In genomic region chr7:6590645-6591110, GRCh38 we compare ENCODE assay signal across 7 cellular contexts. TPM values are rescaled to one million over a fixed set of nuclear protein-coding genes. Genes with fewer than 3 reads are reported as not detected.
DNase-seq lines count a peak whose midpoint lies in the region; ATAC-seq, FAIRE-seq and TF ChIP-seq lines count a peak whose summit lies in the region.

No MANE protein-coding gene starts in this region.

- no peaks in the 10 kb centered on the region for H3K9me3 Mint-ChIP-seq in activated naive CD8-positive, alpha-beta T cell treated with anti-CD3 and anti-CD28 coated beads for 36 hours

- ATAC-seq in GM18873 (IDR thresholded peaks at IDR 0.05; ENCODE audit: low FRiP score, unreplicated experiment) (peak; percentile 26), HG03378 (IDR thresholded peaks at IDR 0.05; ENCODE audit: unreplicated experiment) (peak; percentile 37)

- TF ChIP-seq POLR2A in testis (IDR thresholded peaks at IDR 0.05): no peak

- H3K36me3 ChIP-seq in kidney (ENCODE audit: control insufficient read depth in 1 of 2, insufficient read depth in 2 of 2, low read length in 2 of 2): peaks cover 10 to 27% of the 10 kb centered on the region in 2 donors
- no peaks in the 10 kb centered on the region for H3K36me3 ChIP-seq in testis (ENCODE audit: low read depth, missing control alignments)

- peaks cover 36% of the 10 kb centered on the region for H3K36me3 Mint-ChIP-seq in activated naive CD8-positive, alpha-beta T cell treated with anti-CD3 and anti-CD28 coated beads for 36 hours

- intact Hi-C loops in kidney (cut with DNase I) (no loop called here), testis (cut with DNase I; ENCODE audit: low total_unique reads) (no loop called here)

- no peaks in the 10 kb centered on the region for H3K27me3 ChIP-seq in testis

- peak overlapping the region; percentile 8 to 51 for H3K27ac ChIP-seq in kidney (ENCODE audit: low read depth in 2 of 2, low read length in 2 of 2)
- H3K27ac ChIP-seq in testis: peak overlapping the region; percentile 6 to 82

- no peak for FAIRE-seq in kidney (lab: Jason Lieb, UNC)

- H3K4me3 ChIP-seq in kidney (ENCODE audit: low read length in 2 of 2): peak overlapping the region; percentile 74 to 81
- H3K4me3 ChIP-seq in testis: peak overlapping the region; percentile 77 to 91

- DNase-seq in activated naive CD8-positive, alpha-beta T cell treated with anti-CD3 and anti-CD28 coated beads for 36 hours: no peak
- DNase-seq in kidney: no peak
- DNase-seq in testis: no peak
- no peak for DNase-seq in NCI-H1436 (lab: John Stamatoyannopoulos, UW)
- DNase-seq in NCI-H128 (lab: John Stamatoyannopoulos, UW; ENCODE audit: unreplicated experiment): no peak

- peak overlapping the region; percentile 20 to 86 for H3K9ac ChIP-seq in kidney (ENCODE audit: low read length in 2 of 2)

- H3K4me1 ChIP-seq in kidney (ENCODE audit: control insufficient read depth in 1 of 2, insufficient read depth in 1 of 2, low read depth in 1 of 2, low read length in 2 of 2) (peaks cover 4 to 5% of the 10 kb centered on the region in 2 donors), testis (peaks cover 10% of the 10 kb centered on the region)

- H3K9me3 ChIP-seq in kidney (ENCODE audit: control insufficient read depth in 1 of 2, low read length in 2 of 2) (no peaks in the 10 kb centered on the region), testis (no peaks in the 10 kb centered on the region)

- H3K27ac Mint-ChIP-seq in activated naive CD8-positive, alpha-beta T cell treated with anti-CD3 and anti-CD28 coated beads for 36 hours: peak overlapping the region; percentile 85

- no peaks in the 10 kb centered on the region for H3K27me3 Mint-ChIP-seq in activated naive CD8-positive, alpha-beta T cell treated with anti-CD3 and anti-CD28 coated beads for 36 hours

- TF ChIP-seq CTCF in kidney (IDR thresholded peaks at IDR 0.05; ENCODE audit: borderline replicate concordance, extremely low read depth, insufficient read depth): no peak
- TF ChIP-seq CTCF in testis (IDR thresholded peaks at IDR 0.05): no peak

- H3K4me3 Mint-ChIP-seq in activated naive CD8-positive, alpha-beta T cell treated with anti-CD3 and anti-CD28 coated beads for 36 hours: peak overlapping the region; percentile 98

- peaks cover 23% of the 10 kb centered on the region for H3K4me1 Mint-ChIP-seq in activated naive CD8-positive, alpha-beta T cell treated with anti-CD3 and anti-CD28 coated beads for 36 hours

- 5% methylated on average over 7 to 10 of the region's 10 CpGs for WGBS in testis, 2 donors

RNA-seq across cellular contexts. Expression of gene INTS15, which starts 0.9 kb away (rescaled TPM):
- total RNA-seq in activated naive CD8-positive, alpha-beta T cell treated with anti-CD3 and anti-CD28 coated beads for 36 hours: 10 to 100 TPM; 31.9 to 35.0 TPM
- 26.7 TPM for total RNA-seq in kidney
- 16.9 TPM for polyA plus RNA-seq in kidney (ENCODE audit: insufficient read depth, low read depth, low replicate concordance)
- 10 to 100 TPM; 31.5 to 41.5 TPM for total RNA-seq in testis
- polyA plus RNA-seq in testis (ENCODE audit: insufficient read depth, low read depth, low replicate concordance): 23.6 TPM

RNA-seq across cellular contexts. Expression of gene ZDHHC4, which starts 13.4 kb away (rescaled TPM):
- 10 to 100 TPM; 31.4 to 40.2 TPM for total RNA-seq in activated naive CD8-positive, alpha-beta T cell treated with anti-CD3 and anti-CD28 coated beads for 36 hours
- 62.4 TPM for total RNA-seq in kidney
- polyA plus RNA-seq in kidney (ENCODE audit: insufficient read depth, low read depth, low replicate concordance): 84.1 TPM
- total RNA-seq in testis: 10 to 100 TPM; 59.4 to 75.8 TPM
- polyA plus RNA-seq in testis (ENCODE audit: insufficient read depth, low read depth, low replicate concordance): 77.7 TPM

RNA-seq across cellular contexts. Expression of gene ZNF853, which starts 24.7 kb away (rescaled TPM):
- 1 to 10 TPM; 2.2 TPM for total RNA-seq in activated naive CD8-positive, alpha-beta T cell treated with anti-CD3 and anti-CD28 coated beads for 36 hours
- total RNA-seq in kidney (5.4 TPM), testis (1 to 10 TPM; 8.7 to 8.8 TPM)
- polyA plus RNA-seq in kidney (ENCODE audit: insufficient read depth, low read depth, low replicate concordance) (3.4 TPM), testis (ENCODE audit: insufficient read depth, low read depth, low replicate concordance) (9.4 TPM)

RNA-seq across cellular contexts. Expression of gene GRID2IP, which starts 39.4 kb away (rescaled TPM):
- total RNA-seq in activated naive CD8-positive, alpha-beta T cell treated with anti-CD3 and anti-CD28 coated beads for 36 hours: under 1 TPM in 1 of 2 experiments, not detected in 1; 0.06 TPM
- 0.76 TPM for total RNA-seq in kidney
- polyA plus RNA-seq in kidney (ENCODE audit: insufficient read depth, low read depth, low replicate concordance): 0.11 TPM
- 1 to 10 TPM; 1.1 to 1.9 TPM for total RNA-seq in testis
- polyA plus RNA-seq in testis (ENCODE audit: insufficient read depth, low read depth, low replicate concordance): 0.34 TPM

RNA-seq across cellular contexts. Expression of gene ZNF316, which starts 46.4 kb away (rescaled TPM):
- total RNA-seq in activated naive CD8-positive, alpha-beta T cell treated with anti-CD3 and anti-CD28 coated beads for 36 hours: 10 to 100 TPM; 17.2 to 19.0 TPM
- total RNA-seq in kidney (31.7 TPM), testis (10 to 100 TPM; 46.6 to 50.9 TPM)
- polyA plus RNA-seq in kidney (ENCODE audit: insufficient read depth, low read depth, low replicate concordance) (7.2 TPM), testis (ENCODE audit: insufficient read depth, low read depth, low replicate concordance) (22.7 TPM)
